13 cellular contexts compared by ENCODE assay signal in the genomic region with DNA sequence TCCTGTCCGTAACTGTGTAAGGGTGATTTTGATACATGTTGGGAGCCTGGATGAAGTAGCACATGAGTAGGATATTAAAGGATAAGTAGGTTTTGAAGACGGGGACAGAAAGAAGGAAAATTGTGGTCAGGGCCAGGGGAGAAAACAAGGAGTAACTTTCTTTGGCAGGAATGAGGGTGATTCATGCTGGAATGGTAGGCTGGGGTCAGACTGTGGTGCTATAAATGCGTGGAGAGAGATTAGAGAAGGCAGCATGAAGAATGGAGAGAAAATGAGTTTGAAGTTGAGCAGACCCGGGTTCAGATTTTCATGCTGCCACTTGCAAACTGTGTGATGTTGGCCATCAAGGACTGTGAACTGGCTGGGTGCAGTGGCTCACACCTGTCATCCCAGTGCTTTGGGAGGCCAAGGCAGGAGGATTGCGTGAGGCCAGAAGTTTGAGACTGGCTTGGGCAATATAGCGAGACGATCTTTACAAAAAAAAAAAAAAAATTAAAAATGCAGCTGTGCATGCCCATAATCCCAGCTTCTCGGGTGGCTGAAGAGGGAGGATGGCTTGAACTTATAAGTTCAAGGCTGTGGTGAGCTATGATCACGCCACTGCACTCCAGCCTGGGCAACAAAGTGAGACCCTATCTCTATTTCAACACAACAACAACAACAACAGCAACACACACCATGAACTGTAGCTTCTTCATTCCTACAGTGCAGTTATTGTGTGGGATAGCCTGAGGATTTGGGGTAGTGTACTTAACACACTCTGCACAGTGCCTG. TPM values are rescaled to one million over a fixed set of nuclear protein-coding genes. Genes with fewer than 3 reads are reported as not detected.
DNase-seq lines count a peak whose midpoint lies in the region; ATAC-seq and TF ChIP-seq lines count a peak whose summit lies in the region.
"Had no signal": no experiment of that assay in that cellular context is flagged by ENCODE, and none has a peak within 500 bp of the region (broad histone marks: within the 10 kb centered on the region; RNA-seq: fewer than 3 reads in every experiment).

No MANE protein-coding gene starts in this region.

- H3K4me3 ChIP-seq in ascending aorta: peak overlapping the region in 1 of 2 donors; percentile 60
- no peak overlapping the region for H3K4me3 ChIP-seq in hepatocyte
- H3K4me3 ChIP-seq in retinal pigment epithelial cell (ENCODE audit: low read length): no peak overlapping the region
- no peak overlapping the region for H3K4me3 ChIP-seq in SK-N-SH (ENCODE audit: low read depth in 2 of 2, low read length in 1 of 2)

- CTCF ChIA-PET in SK-N-SH (lab: Yijun Ruan, JAX): interaction anchor here (1.6 kb wide), 1 partner anchor 12 kb away, joined by 5 read pairs; no protein-coding TSS in a partner anchor

- POLR2A ChIA-PET in SK-N-SH (lab: Yijun Ruan, JAX): no interaction called here

- no peak overlapping the region for H2AFZ ChIP-seq in hepatocyte
- H2AFZ ChIP-seq in SK-N-SH (ENCODE audit: low read depth): no peak overlapping the region

- no peak for TF ChIP-seq RAD21 in SK-N-SH (IDR thresholded peaks at IDR 0.05; ENCODE audit: low read length)

- TF ChIP-seq CTCF in ascending aorta (IDR thresholded peaks at IDR 0.05) (no peak), hepatocyte (IDR thresholded peaks at IDR 0.05; ENCODE audit: poor library complexity) (no peak), retinal pigment epithelial cell (conservative IDR thresholded peaks at IDR 0.05; ENCODE audit: low read depth, low read length) (no peak), SK-N-SH (IDR thresholded peaks at IDR 0.05) (no peak)

- no peaks in the 10 kb centered on the region for H3F3A ChIP-seq in SK-N-SH (replicated peaks; ENCODE audit: insufficient read depth)

- TF ChIP-seq EP300 in SK-N-SH (IDR thresholded peaks at IDR 0.05; ENCODE audit: borderline replicate concordance in 1 of 2, low read depth in 1 of 2, low read length in 1 of 2): no peak

- DNase-seq in Daoy (ENCODE audit: low read depth) (peak; percentile 69), ascending aorta (ENCODE audit: low spot score in 2 of 2) (peak in 1 of 2 donors; percentile 79), hepatocyte (ENCODE audit: low spot score) (peak; percentile 39), retinal pigment epithelial cell (ENCODE audit: low read depth) (peak; percentile 18), dedifferentiated amniotic fluid mesenchymal stem cell (ENCODE audit: extremely low spot score) (no peak), SK-N-SH (no peak)
- DNase-seq: activated CD4-positive, alpha-beta T cell treated with anti-CD3 and anti-CD28 coated beads for 1 hour; CD4-positive, alpha-beta T cell; RPMI8226 had no signal

- peaks cover 45 to 57% of the 10 kb centered on the region in 2 donors for H3K36me3 ChIP-seq in ascending aorta
- no peaks in the 10 kb centered on the region for H3K36me3 ChIP-seq in hepatocyte (replicated peaks; ENCODE audit: insufficient read depth, low read depth)
- H3K36me3 ChIP-seq in SK-N-SH (replicated peaks in 1 of 2; ENCODE audit: control insufficient read depth in 1 of 2, insufficient read depth in 2 of 2, low read length in 1 of 2): no peaks in the 10 kb centered on the region

- intact Hi-C loops in ascending aorta (cut with DNase I): loop anchor here (2.0 to 5.0 kb wide), 2 partner anchors 29 to 65 kb away; no protein-coding TSS in a partner anchor

- H3K9me3 ChIP-seq in ascending aorta: no peaks in the 10 kb centered on the region
- H3K9me3 ChIP-seq in hepatocyte (ENCODE audit: low read depth): no peaks in the 10 kb centered on the region
- no peaks in the 10 kb centered on the region for H3K9me3 ChIP-seq in SK-N-SH

- H3K4me1 ChIP-seq in ascending aorta (peaks cover 82 to 91% of the 10 kb centered on the region in 2 donors), hepatocyte (ENCODE audit: insufficient read depth) (peaks cover 87% of the 10 kb centered on the region), SK-N-SH (ENCODE audit: control insufficient read depth in 1 of 2, insufficient read depth in 2 of 2, low read depth in 1 of 2, low read length in 1 of 2) (peaks cover 8% of the 10 kb centered on the region in 2 experiments; a peak in 3 of 4 replicates)

- peaks cover 70% of the 10 kb centered on the region for H3K79me2 ChIP-seq in hepatocyte
- no peaks in the 10 kb centered on the region for H3K79me2 ChIP-seq in SK-N-SH (ENCODE audit: insufficient read depth)

- H3K27ac ChIP-seq in ascending aorta: peak overlapping the region; percentile 89 to 93
- H3K27ac ChIP-seq in hepatocyte: peak overlapping the region; percentile 89
- no peak overlapping the region for H3K27ac ChIP-seq in SK-N-SH (ENCODE audit: low read depth in 2 of 2, low read length in 1 of 2)
- H3K27ac ChIP-seq: epithelial cell of prostate had no signal

- H3K27me3 ChIP-seq in ascending aorta (no peaks in the 10 kb centered on the region), hepatocyte (no peaks in the 10 kb centered on the region), SK-N-SH (ENCODE audit: insufficient read depth) (peaks cover 26% of the 10 kb centered on the region)

- ATAC-seq in GM19324 (IDR thresholded peaks at IDR 0.05; ENCODE audit: low FRiP score, unreplicated experiment) (no peak), GM21529 (IDR thresholded peaks at IDR 0.05; ENCODE audit: unreplicated experiment) (no peak)
- ATAC-seq: stimulated activated memory B cell treated with anti-CD40 and anti-IgM and Interleukin-4, amounts not matched to agents 10 μg/mL and 1 μg/mL and 100 μg/mL, for 72 hours had no signal

- no peak overlapping the region for H3K9ac ChIP-seq in SK-N-SH

- H3K4me2 ChIP-seq in hepatocyte (peak overlapping the region; percentile 36), SK-N-SH (no peak overlapping the region)

- WGBS in hepatocyte (ENCODE audit: low lambda C conversion rate, missing lambda C conversion rate): 74% methylated on average over 9 of the region's 9 CpGs
- 53% methylated on average over 9 of the region's 9 CpGs for WGBS in SK-N-SH (ENCODE audit: low lambda C conversion rate)

- H3K9me2 ChIP-seq in hepatocyte (replicated peaks; ENCODE audit: insufficient read depth) (no peaks in the 10 kb centered on the region), SK-N-SH (no peaks in the 10 kb centered on the region)

- H4K20me1 ChIP-seq in hepatocyte (ENCODE audit: insufficient read depth, poor library complexity, severe bottlenecking) (peaks cover 17% of the 10 kb centered on the region), SK-N-SH (ENCODE audit: insufficient read depth) (no peaks in the 10 kb centered on the region)

TF ChIP-seq in SK-N-SH, 30 proteins besides CTCF, POLR2A, EP300 and RAD21:
- TF ChIP-seq FOXJ3 (CRISPR knock-in tag; IDR thresholded peaks at IDR 0.05): no peak
- no peak for TF ChIP-seq RFX5 (IDR thresholded peaks at IDR 0.05; ENCODE audit: low read length)
- TF ChIP-seq GATA2 (CRISPR knock-in tag; IDR thresholded peaks at IDR 0.05): no peak
- TF ChIP-seq CHD2 (IDR thresholded peaks at IDR 0.05; ENCODE audit: low read length, partially characterized antibody): no peak
- no peak for TF ChIP-seq JUND (IDR thresholded peaks at IDR 0.05)
- no peak for TF ChIP-seq TEAD4 (IDR thresholded peaks at IDR 0.05; ENCODE audit: borderline replicate concordance, insufficient read depth)
- no peak for TF ChIP-seq RCOR1 (IDR thresholded peaks at IDR 0.05; ENCODE audit: low read length)
- no peak for TF ChIP-seq MXI1 (IDR thresholded peaks at IDR 0.05; ENCODE audit: low read depth, low read length)
- no peak for TF ChIP-seq ELF1 (IDR thresholded peaks at IDR 0.05)
- no peak for TF ChIP-seq FOSL2 (IDR thresholded peaks at IDR 0.05; ENCODE audit: borderline replicate concordance, low read depth)
- TF ChIP-seq TAF1 (IDR thresholded peaks at IDR 0.05; ENCODE audit: borderline replicate concordance, low read depth, low read length): no peak
TF ChIP-seq in SK-N-SH: peak in this region for 0.

RNA-seq across cellular contexts. Expression of a gene that starts 22.3 kb away (rescaled TPM):
- total RNA-seq in Daoy (2014; rRNA removed; shearing (Covaris generic)): not detected in 2 replicates
- total RNA-seq in ascending aorta (344 TPM), hepatocyte (21.0 and 30.1 TPM in 2 replicates)
- polyA plus RNA-seq in hepatocyte (52.3 and 67.5 TPM in 2 replicates), SK-N-SH (2012; rRNA removed) (not detected in 2 replicates)
- polyA plus RNA-seq in SK-N-SH (2012; cell fraction: cytosol; rRNA removed): not detected in 2 replicates
- polyA plus RNA-seq in SK-N-SH (2012; cell fraction: nucleus; rRNA removed): not detected in 2 replicates

Comparison
In these comparisons a context has a peak if more than half of its experiments do, and no peak if none do; other contexts are left out.
1. DNase-seq: peak in Daoy (single experiment), hepatocyte (single experiment) and retinal pigment epithelial cell (single experiment); none in dedifferentiated amniotic fluid mesenchymal stem cell (single experiment) and SK-N-SH (single experiment).
2. H3K27ac ChIP-seq: peak in ascending aorta (2 of 2) and hepatocyte (single experiment); none in SK-N-SH (0 of 2).
3. RNA of a gene that starts 22.3 kb away (total RNA-seq): 344 TPM in ascending aorta (single experiment) and 21.0 to 30.1 TPM in hepatocyte; not detected in Daoy; every median in the first group is over 10 times any median in the second.